In the genomic region with DNA sequence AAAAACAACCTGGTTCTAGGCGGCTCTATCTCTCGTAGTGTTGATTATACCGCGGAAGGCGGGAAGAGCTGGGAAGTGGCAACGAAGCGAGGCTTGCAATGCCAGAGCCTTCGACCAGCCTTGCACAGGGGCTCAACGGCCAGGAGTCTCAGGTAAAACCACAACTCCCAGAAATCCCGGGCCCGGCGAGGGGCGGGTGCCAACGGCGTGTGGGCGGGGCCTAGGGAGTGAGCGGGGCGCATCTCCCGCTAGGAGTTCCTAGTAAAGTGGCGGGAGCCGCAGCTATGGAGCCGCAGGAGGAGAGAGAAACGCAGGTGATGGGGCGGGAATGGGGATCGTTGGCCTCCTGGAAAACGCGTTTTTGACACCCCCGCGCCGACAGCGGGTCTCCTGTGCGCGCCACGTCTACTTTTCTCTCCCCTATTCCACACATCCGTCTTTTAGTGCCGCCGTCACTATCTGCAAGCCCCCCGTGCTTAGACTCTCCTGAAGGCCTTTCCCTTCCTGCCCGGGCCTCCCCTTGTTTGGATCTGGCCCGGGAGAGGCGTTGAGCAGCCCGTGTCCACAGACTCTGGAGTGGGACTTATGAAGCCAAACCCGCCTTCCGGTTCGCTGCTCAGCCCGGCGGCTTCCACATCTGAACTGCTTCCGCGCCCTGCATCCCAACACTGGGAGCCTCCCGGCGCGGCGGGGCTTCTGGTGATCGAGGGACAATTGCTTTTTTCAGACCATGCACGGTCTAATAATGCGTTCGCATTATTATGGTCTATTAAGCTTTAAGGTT, we compare ENCODE assay signal across 8 cellular contexts. TPM values are rescaled to one million over a fixed set of nuclear protein-coding genes. Genes with fewer than 3 reads are reported as not detected.
DNase-seq lines count a peak whose midpoint lies in the region; ATAC-seq and TF ChIP-seq lines count a peak whose summit lies in the region.

A gene with protein sequence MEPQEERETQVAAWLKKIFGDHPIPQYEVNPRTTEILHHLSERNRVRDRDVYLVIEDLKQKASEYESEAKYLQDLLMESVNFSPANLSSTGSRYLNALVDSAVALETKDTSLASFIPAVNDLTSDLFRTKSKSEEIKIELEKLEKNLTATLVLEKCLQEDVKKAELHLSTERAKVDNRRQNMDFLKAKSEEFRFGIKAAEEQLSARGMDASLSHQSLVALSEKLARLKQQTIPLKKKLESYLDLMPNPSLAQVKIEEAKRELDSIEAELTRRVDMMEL (plus strand): TSS at position 258 of the 784 bp plus-strand sequence. CDS start 27 bp downstream, at position 285.

- H3K4me1 Mint-ChIP-seq in activated naive CD8-positive, alpha-beta T cell treated with anti-CD3 and anti-CD28 coated beads, Interleukin-2, amount 50 U/mL, for 24 hours: peaks cover 25% of the 10 kb centered on the region

- H3K27ac ChIP-seq in ovary (peak within 1 kb of the TSS in 1 of 2 donors; percentile 72), thymus (ENCODE audit: low read depth) (peak within 1 kb of the TSS; percentile 79)

- peak within 1 kb of the TSS; percentile 84 for H3K27ac Mint-ChIP-seq in activated naive CD8-positive, alpha-beta T cell treated with anti-CD3 and anti-CD28 coated beads, Interleukin-2, amount 50 U/mL, for 24 hours

- H3K36me3 ChIP-seq in ovary (no peaks in the 10 kb centered on the region), thymus (ENCODE audit: control insufficient read depth, insufficient read depth) (peaks cover 7% of the 10 kb centered on the region)

- H3K27me3 Mint-ChIP-seq in activated naive CD8-positive, alpha-beta T cell treated with anti-CD3 and anti-CD28 coated beads, Interleukin-2, amount 50 U/mL, for 24 hours: no peaks in the 10 kb centered on the region

- peaks cover 19% of the 10 kb centered on the region for H3K36me3 Mint-ChIP-seq in activated naive CD8-positive, alpha-beta T cell treated with anti-CD3 and anti-CD28 coated beads, Interleukin-2, amount 50 U/mL, for 24 hours (ENCODE audit: low read depth)

- TF ChIP-seq CTCF in GM12864 (IDR thresholded peaks at IDR 0.05; ENCODE audit: low read depth, low read length, missing control alignments) (no peak), ovary (IDR thresholded peaks at IDR 0.05) (no peak)

- H3K4me3 ChIP-seq in GM12864 (ENCODE audit: low read depth, low read length) (peak within 1 kb of the TSS; percentile 96), ovary (peak within 1 kb of the TSS; percentile 70), thymus (ENCODE audit: low read length) (peak within 1 kb of the TSS; percentile 95)

- DNase-seq in GM12864 (ENCODE audit: low read depth) (peak; percentile 38), NCI-H1417 (lab: John Stamatoyannopoulos, UW) (peak; percentile 93 to 98 (median 96)), SW480 (ENCODE audit: low spot score) (peak; percentile 84), Right ventricle myocardium inferior (ENCODE audit: missing footprints) (peak; percentile 96), ovary (peak; percentile 90 to 95 (median 93))
- DNase-seq in activated naive CD8-positive, alpha-beta T cell treated with anti-CD3 and anti-CD28 coated beads, Interleukin-2, amount 50 U/mL, for 24 hours: peak; percentile 89

- H3K27me3 ChIP-seq in ovary: no peaks in the 10 kb centered on the region
- H3K27me3 ChIP-seq in thymus (ENCODE audit: control insufficient read depth, insufficient read depth): no peaks in the 10 kb centered on the region

- WGBS in ovary, 3 donors: 0% methylated on average over 57 of the region's 57 CpGs
- WGBS in thymus: under 1% methylated on average over 57 of the region's 57 CpGs

- no peak for TF ChIP-seq EP300 in ovary (IDR thresholded peaks at IDR 0.05)

- ATAC-seq in HG02642 (IDR thresholded peaks at IDR 0.05; ENCODE audit: poor library complexity, unreplicated experiment) (peak; percentile 98), Right ventricle myocardium inferior (peak; percentile 97)
- peak; percentile 92 for ATAC-seq in activated naive CD8-positive, alpha-beta T cell treated with anti-CD3 and anti-CD28 coated beads, Interleukin-2, amount 50 U/mL, for 24 hours

- H3K9me3 ChIP-seq in ovary (no peaks in the 10 kb centered on the region), thymus (ENCODE audit: control insufficient read depth) (no peaks in the 10 kb centered on the region)

- H3K4me3 Mint-ChIP-seq in activated naive CD8-positive, alpha-beta T cell treated with anti-CD3 and anti-CD28 coated beads, Interleukin-2, amount 50 U/mL, for 24 hours: peak within 1 kb of the TSS; percentile 89

- H3K9me3 Mint-ChIP-seq in activated naive CD8-positive, alpha-beta T cell treated with anti-CD3 and anti-CD28 coated beads, Interleukin-2, amount 50 U/mL, for 24 hours: no peaks in the 10 kb centered on the region

- intact Hi-C loops in Right ventricle myocardium inferior (cut with DNase I) (no loop called here), ovary (cut with DNase I) (no loop called here)

- H3K4me1 ChIP-seq in ovary (ENCODE audit: insufficient read depth) (no peaks in the 10 kb centered on the region), thymus (ENCODE audit: control insufficient read depth, insufficient read depth, low read length) (no peaks in the 10 kb centered on the region)

- peak; percentile 45 for TF ChIP-seq POLR2A in ovary (IDR thresholded peaks at IDR 0.05)

RNA-seq across cellular contexts. Expression of the gene that starts here (rescaled TPM):
- total RNA-seq in Right ventricle myocardium inferior: 7.1 TPM
- total RNA-seq in ovary: 10 to 100 TPM; 20.3 to 54.2 (median 28.1) TPM
- polyA plus RNA-seq in ovary: 10 to 100 TPM; 18.6 to 39.0 TPM
- polyA plus RNA-seq in thymus: 45.7 TPM

Comparison
In these comparisons a context has a peak if more than half of its experiments do, and no peak if none do; other contexts are left out.
1. DNase-seq: peak in every context shown above with its lines; median percentile 96 in NCI-H1417; 96 in Right ventricle myocardium inferior; 93 in ovary; 89 in activated naive CD8-positive, alpha-beta T cell treated with anti-CD3 and anti-CD28 coated beads, Interleukin-2, amount 50 U/mL, for 24 hours; 84 in SW480; 38 in GM12864.